In genomic region chrX:130885996-130886395, GRCh38 we compare ENCODE assay signal across 21 cellular contexts. TPM values are rescaled to one million over a fixed set of nuclear protein-coding genes. Genes with fewer than 3 reads are reported as not detected.
DNase-seq lines count a peak whose midpoint lies in the region; ATAC-seq and TF ChIP-seq lines count a peak whose summit lies in the region.
"Had no signal": no experiment of that assay in that cellular context is flagged by ENCODE, and none has a peak within 500 bp of the region (broad histone marks: within the 10 kb centered on the region; RNA-seq: fewer than 3 reads in every experiment).

No MANE protein-coding gene starts in this region.

- H3K36me3 ChIP-seq in tibial artery: no peaks in the 10 kb centered on the region
- H3K36me3 ChIP-seq: brain microvascular endothelial cell, transverse colon had no signal

- no peak for ATAC-seq in GM19035 (IDR thresholded peaks at IDR 0.05; ENCODE audit: unreplicated experiment)
- no peak for ATAC-seq in WTC11
- ATAC-seq: sciatic nerve; stimulated activated naive CD8-positive, alpha-beta T cell treated with anti-CD3 and anti-CD28 coated beads, Interleukin-15, Interleukin-2, amounts not matched to agents 100 U/mL and 50 U/mL, for 24 hours had no signal

- no peaks in the 10 kb centered on the region for H3K36me3 Mint-ChIP-seq in activated naive CD4-positive, alpha-beta T cell treated with anti-CD3 and anti-CD28 coated beads, Interleukin-2, amount 10 ng/mL, durations not matched to agents 7 days and 5 days
- H3K36me3 Mint-ChIP-seq in WTC11: no peaks in the 10 kb centered on the region
- H3K36me3 Mint-ChIP-seq: activated naive CD8-positive, alpha-beta T cell; IgD-negative memory B cell had no signal

- DNase-seq in activated naive CD4-positive, alpha-beta T cell treated with anti-CD3 and anti-CD28 coated beads, Interleukin-2, amount 10 ng/mL, durations not matched to agents 7 days and 5 days: no peak
- no peak for DNase-seq in activated naive CD4-positive, alpha-beta T cell treated with anti-CD3 and anti-CD28 coated beads, Interleukin-2, amount 50 U/mL, for 16 hours
- DNase-seq in NCI-H69 (lab: John Stamatoyannopoulos, UW) (peak; percentile 44), dorsolateral prefrontal cortex (no peak), tibial artery (no peak), WTC11 (ENCODE audit: low spot score) (no peak)
- DNase-seq: activated B cell treated with CpG ODN at 0.5 μM for 24 hours; brain microvascular endothelial cell; COR-L47; cortex of kidney; MM.1S; NCI-H2081; SHP77; stimulated activated naive CD8-positive, alpha-beta T cell treated with anti-CD3 and anti-CD28 coated beads, Interleukin-15, Interleukin-2, amounts not matched to agents 100 U/mL and 50 U/mL, for 24 hours; transverse colon had no signal

- no peaks in the 10 kb centered on the region for H3K27me3 Mint-ChIP-seq in activated naive CD4-positive, alpha-beta T cell treated with anti-CD3 and anti-CD28 coated beads, Interleukin-2, amount 10 ng/mL, durations not matched to agents 7 days and 5 days
- no peaks in the 10 kb centered on the region for H3K27me3 Mint-ChIP-seq in WTC11 (ENCODE audit: low read depth)
- H3K27me3 Mint-ChIP-seq: activated B cell treated with CpG ODN at 0.5 μM for 24 hours; activated naive CD8-positive, alpha-beta T cell had no signal

- H3K4me3 Mint-ChIP-seq in activated naive CD4-positive, alpha-beta T cell treated with anti-CD3 and anti-CD28 coated beads, Interleukin-2, amount 10 ng/mL, durations not matched to agents 7 days and 5 days: peak overlapping the region; percentile 38
- H3K4me3 Mint-ChIP-seq in WTC11: no peak overlapping the region
- H3K4me3 Mint-ChIP-seq: activated B cell treated with CpG ODN at 0.5 μM for 24 hours; activated naive CD8-positive, alpha-beta T cell; IgD-negative memory B cell had no signal

- peak overlapping the region in 50 of 59 donors; percentile 2 to 53 (median 33) for H3K4me3 ChIP-seq in dorsolateral prefrontal cortex
- peak overlapping the region; percentile 33 to 40 for H3K4me3 ChIP-seq in tibial artery
- H3K4me3 ChIP-seq: hepatocyte, lung, transverse colon had no signal

- peaks cover 0 to 36% (median 3%) of the 10 kb centered on the region in 4 donors for H3K4me1 ChIP-seq in tibial artery
- H3K4me1 ChIP-seq: transverse colon had no signal

- POLR2A ChIA-PET in WTC11 (lab: Charles Lee): no interaction called here

- TF ChIP-seq CTCF in dorsolateral prefrontal cortex (IDR thresholded peaks at IDR 0.05 in 54 of 56, conservative IDR thresholded peaks at IDR 0.05 in 2 of 56; ENCODE audit: low read depth in 1 of 56, partially characterized antibody in 56 of 56) (no peak), tibial artery (IDR thresholded peaks at IDR 0.05) (no peak), WTC11 (IDR thresholded peaks at IDR 0.05) (no peak)

- peak overlapping the region in 10 of 59 donors; percentile 0 to 43 (median 22) for H3K27ac ChIP-seq in dorsolateral prefrontal cortex
- H3K27ac ChIP-seq in tibial artery: peak overlapping the region; percentile 65 to 67
- H3K27ac ChIP-seq: brain microvascular endothelial cell, hepatocyte, transverse colon had no signal

- H3K27ac Mint-ChIP-seq in activated naive CD4-positive, alpha-beta T cell treated with anti-CD3 and anti-CD28 coated beads, Interleukin-2, amount 10 ng/mL, durations not matched to agents 7 days and 5 days: no peak overlapping the region
- no peak overlapping the region for H3K27ac Mint-ChIP-seq in WTC11
- H3K27ac Mint-ChIP-seq: activated B cell treated with CpG ODN at 0.5 μM for 24 hours; activated naive CD8-positive, alpha-beta T cell; IgD-negative memory B cell had no signal

- H3K9me3 ChIP-seq in tibial artery: no peaks in the 10 kb centered on the region
- H3K9me3 ChIP-seq: transverse colon had no signal

- H3K27me3 ChIP-seq in dorsolateral prefrontal cortex: peaks cover 0 to 59% (median 10%) of the 10 kb centered on the region in 45 donors
- H3K27me3 ChIP-seq in tibial artery: no peaks in the 10 kb centered on the region
- H3K27me3 ChIP-seq: brain microvascular endothelial cell, hepatocyte, transverse colon had no signal

- H3K9me3 Mint-ChIP-seq in activated naive CD4-positive, alpha-beta T cell treated with anti-CD3 and anti-CD28 coated beads, Interleukin-2, amount 10 ng/mL, durations not matched to agents 7 days and 5 days: no peaks in the 10 kb centered on the region
- no peaks in the 10 kb centered on the region for H3K9me3 Mint-ChIP-seq in WTC11
- H3K9me3 Mint-ChIP-seq: activated B cell treated with CpG ODN at 0.5 μM for 24 hours, IgD-negative memory B cell had no signal

- peaks cover 12% of the 10 kb centered on the region for H3K4me1 Mint-ChIP-seq in activated naive CD4-positive, alpha-beta T cell treated with anti-CD3 and anti-CD28 coated beads, Interleukin-2, amount 10 ng/mL, durations not matched to agents 7 days and 5 days
- peaks cover 7% of the 10 kb centered on the region for H3K4me1 Mint-ChIP-seq in WTC11
- H3K4me1 Mint-ChIP-seq: activated B cell treated with CpG ODN at 0.5 μM for 24 hours had no signal

- CTCF ChIA-PET in activated naive CD4-positive, alpha-beta T cell treated with anti-CD3 and anti-CD28 coated beads, Interleukin-2, amount 10 ng/mL, durations not matched to agents 7 days and 5 days (lab: Charles Lee): no interaction called here
- CTCF ChIA-PET in WTC11 (lab: Charles Lee): interaction anchor here (1.9 kb wide), 1 partner anchor 310 kb away, joined by 5 read pairs; no protein-coding TSS in a partner anchor

- intact Hi-C loops in dorsolateral prefrontal cortex (cut with DNase I) (loop anchor here in 1 of 2 donors (10.0 kb wide), 1 partner anchor 51 kb away; no protein-coding TSS in a partner anchor), tibial artery (cut with DNase I; ENCODE audit: low total_unique reads) (no loop called here)

TF ChIP-seq in WTC11, 78 proteins besides CTCF, POLR2A, EP300 and RAD21:
- no peak for TF ChIP-seq E2F4 (CRISPR knock-in tag; IDR thresholded peaks at IDR 0.05; ENCODE audit: borderline replicate concordance, low read depth)
- TF ChIP-seq JAZF1 (CRISPR knock-in tag; IDR thresholded peaks at IDR 0.05): no peak

RNA-seq across cellular contexts. Expression of gene ENOX2, which starts 17.0 kb away (rescaled TPM):
- total RNA-seq in dorsolateral prefrontal cortex: 10 to 100 TPM in 116 of 120 experiments, 1 to 10 TPM in 4; 8.6 to 39.3 (median 15.9) TPM
- 9.5 to 13.8 TPM (median 11.7 TPM) in 3 replicates for total RNA-seq in WTC11 (2021)
